Comparison of ENCODE assay signal across 1 cellular context in genomic region chr1:221302357-221303147, GRCh38.
TF ChIP-seq lines count a peak whose summit lies in the region.

No MANE protein-coding gene starts in this region.

TF ChIP-seq in GM23338, 12 proteins besides CTCF, POLR2A, EP300 and RAD21 (continued from another document):
- TF ChIP-seq ZNF462 (CRISPR knock-in tag; IDR thresholded peaks at IDR 0.05): no peak
- TF ChIP-seq NANOG (IDR thresholded peaks at IDR 0.05; ENCODE audit: borderline replicate concordance): no peak
- TF ChIP-seq STAT1 (IDR thresholded peaks at IDR 0.05; ENCODE audit: unreplicated experiment): no peak
